13 cellular contexts compared by ENCODE assay signal in genomic region chr2:108412995-108413726, GRCh38. TPM values are rescaled to one million over a fixed set of nuclear protein-coding genes. Genes with fewer than 3 reads are reported as not detected.
DNase-seq lines count a peak whose midpoint lies in the region; ATAC-seq and TF ChIP-seq lines count a peak whose summit lies in the region.
"Had no signal": no experiment of that assay in that cellular context is flagged by ENCODE, and none has a peak within 500 bp of the region (broad histone marks: within the 10 kb centered on the region; RNA-seq: fewer than 3 reads in every experiment).

No MANE protein-coding gene starts in this region.

- H3K4me3 ChIP-seq in cardiac fibroblast (replicated peaks in 1 of 2; ENCODE audit: low read depth in 2 of 2, low read length in 2 of 2) (no peak overlapping the region), right cardiac atrium (ENCODE audit: low read length) (no peak overlapping the region)
- H3K4me3 ChIP-seq: colonic mucosa, uterus had no signal

- no peak overlapping the region for H3K4me3 Mint-ChIP-seq in neural crest cell

- H3K9me3 ChIP-seq in right cardiac atrium (ENCODE audit: control insufficient read depth, low read length): no peaks in the 10 kb centered on the region
- H3K9me3 ChIP-seq: colonic mucosa, uterus had no signal

- WGBS in right cardiac atrium: 61% methylated on average over 2 of the region's 2 CpGs

- H3K36me3 Mint-ChIP-seq in neural crest cell (ENCODE audit: low read depth): no peaks in the 10 kb centered on the region

- H3K27me3 ChIP-seq in right cardiac atrium (ENCODE audit: control insufficient read depth, insufficient read depth): no peaks in the 10 kb centered on the region
- H3K27me3 ChIP-seq: colonic mucosa, uterus had no signal

- no peak overlapping the region for H3K27ac ChIP-seq in right cardiac atrium (ENCODE audit: low read length)
- H3K27ac ChIP-seq: colonic mucosa, KMS-11, uterus had no signal

- ATAC-seq in HG02759 (IDR thresholded peaks at IDR 0.05; ENCODE audit: unreplicated experiment): no peak
- ATAC-seq in HG02642 (IDR thresholded peaks at IDR 0.05; ENCODE audit: poor library complexity, unreplicated experiment): no peak
- ATAC-seq in right cardiac atrium: no peak

- intact Hi-C loops in right cardiac atrium (cut with DNase I): no loop called here

- DNase-seq in Daoy (ENCODE audit: low read depth): peak; percentile 94
- peak; percentile 98 for DNase-seq in NCI-H226
- peak; percentile 77 to 87 for DNase-seq in cardiac fibroblast (ENCODE audit: low read depth in 2 of 2)
- no peak for DNase-seq in neural crest cell (ENCODE audit: low read depth, low spot score)
- no peak for DNase-seq in NCI-H1694 treated with DMSO at 0.1 percent for 48 hours (lab: John Stamatoyannopoulos, UW)
- no peak for DNase-seq in right cardiac atrium
- DNase-seq: colonic mucosa, DMS79, NCI-H2227 treated with DMSO at 0.1 percent for 48 hours, uterus had no signal

- peak overlapping the region; percentile 52 for H3K27ac Mint-ChIP-seq in neural crest cell (ENCODE audit: unreplicated experiment)

- H3K4me1 ChIP-seq in right cardiac atrium (ENCODE audit: control insufficient read depth, insufficient read depth, low read length): no peaks in the 10 kb centered on the region
- H3K4me1 ChIP-seq: colonic mucosa, uterus had no signal

- H3K27me3 Mint-ChIP-seq in neural crest cell (ENCODE audit: low read depth): no peaks in the 10 kb centered on the region

- H3K9me3 Mint-ChIP-seq in neural crest cell: peaks cover 5% of the 10 kb centered on the region

- no peaks in the 10 kb centered on the region for H3K4me1 Mint-ChIP-seq in neural crest cell

- TF ChIP-seq CTCF in cardiac fibroblast (IDR thresholded peaks at IDR 0.05; ENCODE audit: low read depth, low read length) (no peak), neural crest cell (conservative IDR thresholded peaks at IDR 0.05) (no peak)

RNA-seq across cellular contexts. Expression of gene SULT1C4, which starts 35.4 kb away (rescaled TPM):
- total RNA-seq in Daoy (2014; rRNA removed; shearing (Covaris generic)): not detected in 2 replicates
- total RNA-seq in neural crest cell (7.7 and 8.0 TPM in 2 replicates), right cardiac atrium (10 to 100 TPM in 3 of 4 donors, 1 to 10 TPM in 1; 7.1 to 23.6 (median 13.9) TPM)
- polyA plus RNA-seq in right cardiac atrium: 5.2 TPM

RNA-seq across cellular contexts. Expression of gene GCC2, which starts 35.8 kb away (rescaled TPM):
- 12.9 and 19.8 TPM in 2 replicates for total RNA-seq in Daoy (2014; rRNA removed; shearing (Covaris generic))
- total RNA-seq in neural crest cell: 24.6 and 24.9 TPM in 2 replicates
- total RNA-seq in right cardiac atrium: 10 to 100 TPM; 22.8 to 32.5 (median 26.1) TPM
- 6.5 TPM for polyA plus RNA-seq in right cardiac atrium

Comparison
In these comparisons a context has a peak if more than half of its experiments do, and no peak if none do; other contexts are left out.
1. DNase-seq: peak in Daoy (single experiment), NCI-H226 (single experiment) and cardiac fibroblast (2 of 2); none in neural crest cell (single experiment), NCI-H1694 treated with DMSO at 0.1 percent for 48 hours (single experiment) and right cardiac atrium (0 of 3).